Comparison of ENCODE assay signal across 36 cellular contexts in the genomic region with DNA sequence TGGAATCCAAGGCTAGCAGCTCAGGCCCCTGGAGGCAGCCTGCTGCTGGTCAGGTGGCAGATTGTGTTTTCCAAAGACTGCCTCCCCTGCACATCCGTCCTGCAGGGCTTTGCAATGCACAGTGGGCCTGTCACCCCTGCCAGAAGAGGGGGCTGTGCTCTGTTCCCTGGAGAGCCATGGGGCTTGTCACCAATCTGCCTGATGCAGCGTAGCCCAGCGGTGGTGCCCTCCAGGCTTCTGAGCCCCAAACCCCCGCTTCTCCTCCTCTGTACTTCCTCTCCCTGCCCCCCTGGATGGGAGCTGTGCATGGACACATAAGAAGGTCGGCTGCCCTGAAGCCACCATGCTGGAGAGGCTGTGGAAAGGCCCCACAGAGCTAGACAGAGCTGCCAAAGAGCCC. TPM values are rescaled to one million over a fixed set of nuclear protein-coding genes. Genes with fewer than 3 reads are reported as not detected.
A peak's percentile ranks its signal among the peaks of the same experiment; 100 is the strongest.
DNase-seq lines count a peak whose midpoint lies in the region; ATAC-seq, FAIRE-seq and TF ChIP-seq lines count a peak whose summit lies in the region.
"Had no signal": no experiment of that assay in that cellular context is flagged by ENCODE, and none has a peak within 500 bp of the region (broad histone marks: within the 10 kb centered on the region; RNA-seq: fewer than 3 reads in every experiment).

No MANE protein-coding gene starts in this region.

- no peak for TF ChIP-seq RAD21 in HepG2 (CRISPR knock-in tag; IDR thresholded peaks at IDR 0.05)

- H2AFZ ChIP-seq in HepG2 (ENCODE audit: low read length) (no peak overlapping the region), OCI-LY3 (ENCODE audit: low read depth, low read length) (no peak overlapping the region)
- H2AFZ ChIP-seq: neural progenitor cell had no signal

- POLR2A ChIA-PET in HepG2 (lab: Yijun Ruan, JAX): no interaction called here

- CTCF ChIA-PET in HepG2 (lab: Yijun Ruan, JAX; ENCODE audit: low intra/inter-chr PET ratio, low total read pairs): interaction anchor here (0.6 kb wide), 1 partner anchor 386 kb away, joined by 3 read pairs; no protein-coding TSS in a partner anchor

- H3K4me3 ChIP-seq in HepG2 (replicated peaks in 1 of 3; ENCODE audit: insufficient read depth in 1 of 3, low read depth in 2 of 3, low read length in 3 of 3) (no peak overlapping the region), right lobe of liver (no peak overlapping the region), OCI-LY3 (ENCODE audit: low read length) (no peak overlapping the region), epithelial cell of proximal tubule (ENCODE audit: low read depth, low read length) (no peak overlapping the region)
- H3K4me3 ChIP-seq: colonic mucosa, left ventricle myocardium inferior, neural progenitor cell, right atrium auricular region, SJCRH30, smooth muscle cell had no signal

- in situ Hi-C loops in HepG2 (cut with HindIII; ENCODE audit: extremely low pct_ligation_motif_present, low pct_unique_long_range_greater_than_20kb): loop anchor here (10.0 kb wide), 1 partner anchor 298 kb away; no protein-coding TSS in a partner anchor

- peak; percentile 46 for TF ChIP-seq CTCF in HepG2 (CRISPR knock-in tag; IDR thresholded peaks at IDR 0.05)
- TF ChIP-seq CTCF in right lobe of liver (IDR thresholded peaks at IDR 0.05): no peak
- peak; percentile 14; the same call in 1 of the 2 replicates for TF ChIP-seq CTCF in OCI-LY3 (IDR thresholded peaks at IDR 0.05; ENCODE audit: low read depth, low read length)
- TF ChIP-seq CTCF in epithelial cell of proximal tubule (conservative IDR thresholded peaks at IDR 0.05; ENCODE audit: low read depth, low read length): peak; percentile 2

- intact Hi-C loops in HepG2 (cut with micrococcal nuclease; ENCODE audit: unreplicated experiment): no loop called here
- intact Hi-C loops in right lobe of liver (cut with DNase I): no loop called here

- 44% methylated on average over 4 of the region's 5 CpGs for WGBS in HepG2 (ENCODE audit: low lambda C conversion rate)
- no CpG with 5 or more reads among the region's 5 CpGs for WGBS in right lobe of liver (ENCODE audit: insufficient coverage, low coverage, low lambda C conversion rate, missing lambda C conversion rate)

- TF ChIP-seq EP300 in HepG2 (IDR thresholded peaks at IDR 0.05; ENCODE audit: low read depth in 2 of 2, low read length in 2 of 2) (no peak), HepG2 (CRISPR knock-in tag; IDR thresholded peaks at IDR 0.05; ENCODE audit: borderline replicate concordance) (no peak)

- FAIRE-seq in HepG2 (lab: Jason Lieb, UNC): no peak
- FAIRE-seq: GM12892, islet of Langerhans, urothelium cell line had no signal

- ATAC-seq in HepG2 (peak; percentile 70), right lobe of liver (no peak), GM19452 (IDR thresholded peaks at IDR 0.05; ENCODE audit: unreplicated experiment) (no peak), HG02973 (IDR thresholded peaks at IDR 0.05; ENCODE audit: unreplicated experiment) (no peak), GM18861 (IDR thresholded peaks at IDR 0.05; ENCODE audit: unreplicated experiment) (no peak)
- ATAC-seq: CD8-positive, alpha-beta T cell; stimulated activated naive CD8-positive, alpha-beta T cell treated with anti-CD3 and anti-CD28 coated beads, Interleukin-15, amount 100 ng/mL, for 72 hours had no signal

- H3K4me2 ChIP-seq in HepG2 (ENCODE audit: low read depth, low read length) (no peak overlapping the region), OCI-LY3 (ENCODE audit: low read length) (no peak overlapping the region)
- H3K4me2 ChIP-seq: neural progenitor cell, smooth muscle cell had no signal

- no peaks in the 10 kb centered on the region for H4K20me1 ChIP-seq in HepG2 (ENCODE audit: insufficient read depth, low read length)
- no peaks in the 10 kb centered on the region for H4K20me1 ChIP-seq in OCI-LY3 (ENCODE audit: insufficient read depth, low read length)

- peaks cover 7% of the 10 kb centered on the region for H3K9me3 ChIP-seq in HepG2 (ENCODE audit: low read length)
- no peaks in the 10 kb centered on the region for H3K9me3 ChIP-seq in right lobe of liver
- peaks cover 16% of the 10 kb centered on the region; the same call in 1 of the 2 replicates for H3K9me3 ChIP-seq in OCI-LY3 (ENCODE audit: insufficient read depth, low read length)
- H3K9me3 ChIP-seq: colonic mucosa had no signal

- H3K9ac ChIP-seq in HepG2 (ENCODE audit: insufficient read depth, low read depth, low read length) (no peak overlapping the region), OCI-LY3 (ENCODE audit: low read length) (no peak overlapping the region)
- H3K9ac ChIP-seq: neural progenitor cell had no signal

- H3K79me2 ChIP-seq in HepG2 (ENCODE audit: insufficient read depth, low read length) (no peaks in the 10 kb centered on the region), OCI-LY3 (ENCODE audit: low read length) (no peaks in the 10 kb centered on the region)

- H3K36me3 ChIP-seq in HepG2 (replicated peaks in 1 of 2; ENCODE audit: control insufficient read depth in 1 of 2, insufficient read depth in 2 of 2, low read length in 2 of 2) (no peaks in the 10 kb centered on the region), right lobe of liver (no peaks in the 10 kb centered on the region), OCI-LY3 (replicated peaks; ENCODE audit: low read depth, low read length) (peaks cover 4% of the 10 kb centered on the region)
- H3K36me3 ChIP-seq: colonic mucosa, left ventricle myocardium inferior, neural progenitor cell, right atrium auricular region, SJCRH30 had no signal

- no peak for TF ChIP-seq POLR2A in HepG2 (IDR thresholded peaks at IDR 0.05; ENCODE audit: insufficient read depth in 1 of 2, low read depth in 2 of 2, low read length in 2 of 2)
- no peak for TF ChIP-seq POLR2A in right lobe of liver (IDR thresholded peaks at IDR 0.05)

- DNase-seq in HepG2 (ENCODE audit: low spot score) (no peak), right lobe of liver (no peak), epithelial cell of proximal tubule (ENCODE audit: low read depth) (no peak), KG1 (lab: John Stamatoyannopoulos, UW) (no peak)
- DNase-seq: activated CD4-positive, alpha-beta T cell treated with anti-CD3 and anti-CD28 coated beads, Interleukin-2, amount 50 U/mL, for 1 hour; activated gamma-delta T cell; activated naive CD8-positive, alpha-beta T cell treated with anti-CD3 and anti-CD28 coated beads, Interleukin-2, amount 10 ng/mL, durations not matched to agents 7 days and 5 days; activated T-cell treated with anti-CD3 and anti-CD28 coated beads, Interleukin-2, amount 50 U/mL, for 24 hours; AML-193; aorta; colonic mucosa; DMS 273 treated with DMSO at 0.1 percent for 48 hours; effector memory CD4-positive, alpha-beta T cell; EL; erythroblast; left ventricle myocardium inferior; NCI-H1930; NCI-H2227 treated with DMSO at 0.1 percent for 48 hours; NCI-H526; SJCRH30; stimulated activated CD4-positive, alpha-beta T cell treated with anti-CD3 and anti-CD28 coated beads, Interleukin-1b, Interleukin-23, amount 100 ng/mL, for 48 hours; stimulated activated CD8-positive, alpha-beta memory T cell treated with anti-CD3 and anti-CD28 coated beads, Interleukin-4, amount 100 ng/mL, for 48 hours; stimulated activated naive CD8-positive, alpha-beta T cell treated with anti-CD3 and anti-CD28 coated beads, Interleukin-15, amount 100 ng/mL, for 72 hours; T1000 had no signal

- H3K27me3 ChIP-seq in HepG2 (ENCODE audit: control insufficient read depth in 1 of 2, insufficient read depth in 2 of 2, low read length in 2 of 2) (peaks cover 4 to 6% of the 10 kb centered on the region in 2 experiments; a peak in 3 of 5 replicates), right lobe of liver (no peaks in the 10 kb centered on the region), OCI-LY3 (ENCODE audit: low read depth, low read length) (0 out of 2 replicates have a peak, but pooled peaks cover 9% of the 10 kb centered on the region)
- H3K27me3 ChIP-seq: colonic mucosa, neural progenitor cell, right atrium auricular region, SJCRH30 had no signal

- no TSS peak for BruUV-seq in HepG2 (replicated peaks; lab: Mats Ljungman, UMichigan)

- H3K4me1 ChIP-seq in HepG2 (ENCODE audit: insufficient read depth, low read length) (peaks cover 12% of the 10 kb centered on the region; the same call in 1 of the 2 replicates), right lobe of liver (no peaks in the 10 kb centered on the region), OCI-LY3 (ENCODE audit: low read length) (peaks cover 19% of the 10 kb centered on the region)
- H3K4me1 ChIP-seq: colonic mucosa, left ventricle myocardium inferior, SJCRH30 had no signal

- H3K27ac ChIP-seq in HepG2 (ENCODE audit: extremely low read length, insufficient read depth, low read length) (no peak overlapping the region), right lobe of liver (no peak overlapping the region), OCI-LY3 (ENCODE audit: low read length) (no peak overlapping the region)
- H3K27ac ChIP-seq: colonic mucosa, left ventricle myocardium inferior, neural progenitor cell, SJCRH30, VCaP had no signal

TF ChIP-seq in HepG2, 621 proteins besides CTCF, POLR2A, EP300 and RAD21 (continues in another document):
- no peak for TF ChIP-seq REXO4 (CRISPR knock-in tag; IDR thresholded peaks at IDR 0.05; ENCODE audit: borderline replicate concordance)
- no peak for TF ChIP-seq ZSCAN20 (CRISPR knock-in tag; IDR thresholded peaks at IDR 0.05; ENCODE audit: borderline replicate concordance)

RNA-seq across cellular contexts. Expression of a gene that starts 10.0 kb away (rescaled TPM):
- total RNA-seq in HepG2 (2016; rRNA removed; fragmentation: Illumina TruSeq; extraction: Trizol): 8.5 and 16.6 TPM in 2 replicates
- 1.1 TPM in 2 replicates for total RNA-seq in HepG2 (2016; cell fraction: cytosol; rRNA removed; fragmentation: Illumina TruSeq; extraction: Trizol; ENCODE audit: low read depth)
- 7.0 and 17.7 TPM in 2 replicates for total RNA-seq in HepG2 (2016; cell fraction: insoluble cytoplasmic fraction; rRNA removed; fragmentation: Illumina TruSeq; extraction: Trizol)
- 4.5 and 5.2 TPM in 2 replicates for total RNA-seq in HepG2 (2016; cell fraction: membrane; rRNA removed; fragmentation: Illumina TruSeq; extraction: Trizol)
- total RNA-seq in HepG2 (2016; cell fraction: nucleus; rRNA removed; fragmentation: Illumina TruSeq; extraction: Trizol): 21.4 and 25.4 TPM in 2 replicates
- 18.2 and 29.9 TPM in 2 replicates for polyA plus RNA-seq in HepG2 (2011; rRNA removed)
- 11.5 and 17.1 TPM in 2 replicates for polyA plus RNA-seq in HepG2 (2011; cell fraction: cytosol; rRNA removed)
- 87.4 and 104 TPM in 2 replicates for polyA plus RNA-seq in HepG2 (2011; cell fraction: nucleus; rRNA removed)
- polyA plus RNA-seq in HepG2 (2012): 12.1 and 17.5 TPM in 2 replicates
- 0.60 and 0.61 TPM in 2 replicates for polyA plus RNA-seq in HepG2 (2016; cell fraction: cytosol; fragmentation: Illumina TruSeq; extraction: Trizol; ENCODE audit: low read depth)
- 4.2 and 7.1 TPM in 2 replicates for polyA plus RNA-seq in HepG2 (2016; cell fraction: insoluble cytoplasmic fraction; fragmentation: Illumina TruSeq; extraction: Trizol; ENCODE audit: low read depth)
- 1.3 and 3.0 TPM in 2 replicates for polyA plus RNA-seq in HepG2 (2016; cell fraction: membrane; fragmentation: Illumina TruSeq; extraction: Trizol; ENCODE audit: low read depth)
- polyA plus RNA-seq in HepG2 (2016; cell fraction: nucleus; fragmentation: Illumina TruSeq; extraction: Trizol; ENCODE audit: insufficient read depth, low read depth): 40.0 and 50.7 TPM in 2 replicates
- polyA minus RNA-seq in HepG2 (2011; rRNA and poly(A)+ RNA removed; ENCODE audit: low replicate concordance): 45.3 and 67.9 TPM in 2 replicates
- polyA minus RNA-seq in HepG2 (2011; cell fraction: cytosol; rRNA and poly(A)+ RNA removed): 16.4 and 17.6 TPM in 2 replicates
- polyA minus RNA-seq in HepG2 (2011; cell fraction: nucleus; rRNA and poly(A)+ RNA removed): 24.8 and 26.2 TPM in 2 replicates
- total RNA-seq in right lobe of liver: 1 to 10 TPM; 2.0 to 8.7 (median 5.6) TPM
- 35.5 and 42.2 TPM in 2 replicates for total RNA-seq in epithelial cell of proximal tubule

Comparison
In these comparisons a context has a peak if more than half of its experiments do, and no peak if none do; other contexts are left out.
1. CTCF ChIP-seq: peak in HepG2 (single experiment), OCI-LY3 (single experiment) and epithelial cell of proximal tubule (single experiment); none in right lobe of liver (0 of 4).